8 cellular contexts compared by ENCODE assay signal in genomic region chr9:85741875-85742629, GRCh38. TPM values are rescaled to one million over a fixed set of nuclear protein-coding genes. Genes with fewer than 3 reads are reported as not detected.
DNase-seq lines count a peak whose midpoint lies in the region; ATAC-seq and TF ChIP-seq lines count a peak whose summit lies in the region.

TSS of gene AGTPBP1 (minus strand) at chr9:85741954. CDS start at chr9:85712533, 29,421 bp downstream.

- ATAC-seq in GM19043 (IDR thresholded peaks at IDR 0.05; ENCODE audit: low read depth, unreplicated experiment): peak; percentile 70
- ATAC-seq in HG03354 (IDR thresholded peaks at IDR 0.05; ENCODE audit: poor library complexity, severe bottlenecking, unreplicated experiment): peak; percentile 79

- peak within 1 kb of the TSS; percentile 88 for H3K4me3 ChIP-seq in AG10803 (ENCODE audit: low read length)

- peak; percentile 88 for DNase-seq in AG10803 (ENCODE audit: low read depth)
- DNase-seq in NCI-H510A (lab: John Stamatoyannopoulos, UW): peak; percentile 77
- DNase-seq in activated CD4-positive, alpha-beta T cell treated with anti-CD3 and anti-CD28 coated beads for 1 hour: peak; percentile 94
- peak; percentile 96 for DNase-seq in cerebellum (ENCODE audit: low spot score)
- peak; percentile 85 for DNase-seq in kidney glomerular epithelial cell (lab: John Stamatoyannopoulos, UW)
- peak; percentile 92 to 97 for DNase-seq in stimulated activated CD4-positive, alpha-beta T cell treated with anti-CD3 and anti-CD28 coated beads, Interleukin-15, amount 100 ng/mL, for 48 hours (ENCODE audit: low read depth in 2 of 2)

- peak; percentile 10; the same call in 1 of the 2 replicates for TF ChIP-seq CTCF in AG10803 (conservative IDR thresholded peaks at IDR 0.05; ENCODE audit: low read length)

RNA-seq across cellular contexts. Expression of gene AGTPBP1, which starts in this region (rescaled TPM):
- total RNA-seq in cerebellum: 144 TPM

Comparison
In these comparisons a context has a peak if more than half of its experiments do, and no peak if none do; other contexts are left out.
1. Peak in every context shown above with its lines: DNase-seq, ATAC-seq and H3K4me3 ChIP-seq.